ENCODE assay signal across 15 cellular contexts in the genomic region with DNA sequence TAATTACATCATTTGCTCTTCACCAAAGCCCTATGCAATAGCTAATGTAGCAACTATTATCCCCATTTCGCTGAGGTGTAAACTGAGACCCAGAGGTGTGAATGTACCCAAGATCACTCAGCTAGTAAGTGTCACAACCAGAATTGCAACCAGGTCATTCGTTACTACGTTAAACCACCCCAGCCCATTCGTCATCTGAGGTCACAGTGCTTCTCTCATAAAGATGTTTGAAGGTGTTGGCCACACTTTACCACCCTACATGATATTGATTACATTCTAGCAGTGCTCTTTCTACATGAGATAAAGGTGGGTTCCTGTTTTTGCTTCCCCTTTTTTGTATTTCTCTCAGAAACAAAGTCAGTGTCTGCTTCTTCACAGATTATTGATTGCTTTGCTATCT.
"Had no signal": no experiment of that assay in that cellular context is flagged by ENCODE, and none has a peak within 500 bp of the region (broad histone marks: within the 10 kb centered on the region; RNA-seq: fewer than 3 reads in every experiment).

No MANE protein-coding gene starts in this region.

- ATAC-seq: activated T-cell treated with anti-CD3 and anti-CD28 coated beads, Interleukin-2, amount 50 U/mL, for 72 hours; effector memory CD8-positive, alpha-beta T cell; naive thymus-derived CD8-positive, alpha-beta T cell had no signal

- H3K36me3 ChIP-seq: brain microvascular endothelial cell, sigmoid colon had no signal

- H3K27me3 Mint-ChIP-seq: activated CD4-positive, alpha-beta memory T cell treated with anti-CD3 and anti-CD28 coated beads, Interleukin-2, amount 10 ng/mL, durations not matched to agents 7 days and 5 days; activated naive CD8-positive, alpha-beta T cell treated with anti-CD3 and anti-CD28 coated beads for 36 hours; dendritic cell treated with granulocyte-macrophage colony-stimulating factor and Interleukin-4, amounts not matched to agents 40 ng/mL and 50 ng/mL, for 4 days; naive thymus-derived CD8-positive, alpha-beta T cell had no signal

- DNase-seq: activated CD4-positive, alpha-beta memory T cell treated with anti-CD3 and anti-CD28 coated beads, Interleukin-2, amount 10 ng/mL, durations not matched to agents 7 days and 5 days; activated gamma-delta T cell treated with Interleukin-2 at 50 U/mL for 16 hours; activated naive CD8-positive, alpha-beta T cell treated with anti-CD3 and anti-CD28 coated beads for 36 hours; activated T-cell treated with anti-CD3 and anti-CD28 coated beads, Interleukin-2, amount 50 U/mL, for 72 hours; brain microvascular endothelial cell; effector memory CD8-positive, alpha-beta T cell; naive thymus-derived CD8-positive, alpha-beta T cell; sigmoid colon; stimulated activated CD4-positive, alpha-beta T cell treated with anti-CD3 and anti-CD28 coated beads, Interleukin-2, amount 100 ng/mL, for 24 hours; T-helper 2 cell; testis had no signal

- H3K27me3 ChIP-seq: brain microvascular endothelial cell, hepatocyte, sigmoid colon, testis had no signal

- H3K4me3 ChIP-seq: hepatocyte, lung, sigmoid colon, testis had no signal

- H3K36me3 Mint-ChIP-seq: activated naive CD8-positive, alpha-beta T cell treated with anti-CD3 and anti-CD28 coated beads for 36 hours; naive thymus-derived CD8-positive, alpha-beta T cell had no signal

- H3K27ac Mint-ChIP-seq: activated CD4-positive, alpha-beta memory T cell treated with anti-CD3 and anti-CD28 coated beads, Interleukin-2, amount 10 ng/mL, durations not matched to agents 7 days and 5 days; activated naive CD8-positive, alpha-beta T cell treated with anti-CD3 and anti-CD28 coated beads for 36 hours; activated T-cell treated with anti-CD3 and anti-CD28 coated beads, Interleukin-2, amount 50 U/mL, for 72 hours; dendritic cell treated with granulocyte-macrophage colony-stimulating factor and Interleukin-4, amounts not matched to agents 40 ng/mL and 50 ng/mL, for 4 days; effector memory CD8-positive, alpha-beta T cell; naive thymus-derived CD8-positive, alpha-beta T cell; stimulated activated naive CD8-positive, alpha-beta T cell treated with anti-CD3 and anti-CD28 coated beads, Interleukin-15, Interleukin-2, amounts not matched to agents 100 ng/mL and 50 ng/mL, for 24 hours had no signal

- H3K9me3 Mint-ChIP-seq: activated CD4-positive, alpha-beta memory T cell treated with anti-CD3 and anti-CD28 coated beads, Interleukin-2, amount 10 ng/mL, durations not matched to agents 7 days and 5 days; activated naive CD8-positive, alpha-beta T cell treated with anti-CD3 and anti-CD28 coated beads for 36 hours; activated T-cell treated with anti-CD3 and anti-CD28 coated beads, Interleukin-2, amount 50 U/mL, for 72 hours; dendritic cell treated with granulocyte-macrophage colony-stimulating factor and Interleukin-4, amounts not matched to agents 40 ng/mL and 50 ng/mL, for 4 days; effector memory CD8-positive, alpha-beta T cell; naive thymus-derived CD8-positive, alpha-beta T cell; stimulated activated naive CD8-positive, alpha-beta T cell treated with anti-CD3 and anti-CD28 coated beads, Interleukin-15, Interleukin-2, amounts not matched to agents 100 ng/mL and 50 ng/mL, for 24 hours had no signal

- H3K4me1 ChIP-seq: sigmoid colon, testis had no signal

- H3K4me3 Mint-ChIP-seq: activated CD4-positive, alpha-beta memory T cell treated with anti-CD3 and anti-CD28 coated beads, Interleukin-2, amount 10 ng/mL, durations not matched to agents 7 days and 5 days; activated naive CD8-positive, alpha-beta T cell treated with anti-CD3 and anti-CD28 coated beads for 36 hours; activated T-cell treated with anti-CD3 and anti-CD28 coated beads, Interleukin-2, amount 50 U/mL, for 72 hours; dendritic cell treated with granulocyte-macrophage colony-stimulating factor and Interleukin-4, amounts not matched to agents 40 ng/mL and 50 ng/mL, for 4 days; effector memory CD8-positive, alpha-beta T cell; naive thymus-derived CD8-positive, alpha-beta T cell; stimulated activated naive CD8-positive, alpha-beta T cell treated with anti-CD3 and anti-CD28 coated beads, Interleukin-15, Interleukin-2, amounts not matched to agents 100 ng/mL and 50 ng/mL, for 24 hours had no signal

- H3K9me3 ChIP-seq: sigmoid colon, testis had no signal

- H3K27ac ChIP-seq: brain microvascular endothelial cell, hepatocyte, sigmoid colon, testis had no signal
